ENCODE assay signal across 8 cellular contexts in the genomic region with DNA sequence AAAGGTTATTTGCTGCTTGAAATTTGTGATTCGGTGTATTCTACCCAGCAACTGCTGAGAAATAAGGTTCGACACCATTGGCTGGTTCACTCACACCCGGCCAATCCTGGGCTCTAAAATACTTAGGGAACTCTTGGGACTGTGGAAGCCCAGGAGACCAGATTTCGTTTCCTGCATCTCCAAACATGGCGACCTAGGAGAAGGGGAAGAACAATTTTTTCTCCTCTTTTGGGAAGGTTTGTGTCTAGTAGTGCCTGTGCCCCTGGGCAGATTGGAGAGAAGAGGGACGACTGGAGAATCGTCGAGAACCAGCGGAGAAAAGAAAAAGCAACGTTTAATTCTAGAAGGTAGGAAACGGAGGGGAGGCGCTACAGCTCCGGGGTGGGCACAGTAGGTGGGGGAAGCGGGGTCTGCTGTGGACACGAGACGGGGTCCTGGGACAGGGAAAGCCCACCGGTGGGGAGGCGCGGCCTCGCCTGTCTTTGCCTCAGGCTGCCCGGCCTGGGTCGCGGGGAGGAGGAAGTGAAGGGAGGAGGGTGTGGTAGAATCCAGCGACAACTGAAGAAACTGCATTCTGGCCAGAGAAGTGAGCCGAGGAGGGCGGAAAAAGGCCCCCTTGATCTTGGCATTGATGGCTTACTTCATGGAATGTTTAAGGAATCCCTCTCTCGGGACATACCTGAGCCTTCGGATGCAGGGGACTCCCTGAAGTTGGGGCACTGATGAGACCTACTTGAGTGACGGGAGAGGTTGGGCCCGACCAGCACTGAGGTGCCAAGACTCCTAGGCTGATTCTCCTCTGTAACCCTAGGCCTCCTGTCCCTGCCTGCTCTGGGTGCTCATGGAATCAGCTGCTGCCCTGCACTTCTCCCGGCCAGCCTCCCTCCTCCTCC. TPM values are rescaled to one million over a fixed set of nuclear protein-coding genes. Genes with fewer than 3 reads are reported as not detected.
DNase-seq lines count a peak whose midpoint lies in the region; ATAC-seq and TF ChIP-seq lines count a peak whose summit lies in the region.

A gene (plus strand): TSS at position 160 of the 893 bp plus-strand sequence. CDS start 682 bp downstream, at position 842.

- H3K27ac ChIP-seq in IMR-90 (ENCODE audit: insufficient read depth, low read length), result peak within 1 kb of the TSS; percentile 98

- peak within 1 kb of the TSS; percentile 86 for H4K5ac ChIP-seq in IMR-90 (ENCODE audit: low read depth, low read length)

- peak within 1 kb of the TSS; percentile 96 for H4K91ac ChIP-seq in IMR-90 (ENCODE audit: insufficient read depth, low read depth, low read length)

- peak within 1 kb of the TSS; percentile 100 for H3K56ac ChIP-seq in IMR-90 (ENCODE audit: extremely low read depth, insufficient read depth, low read length)

- no TSS peak for BruUV-seq in IMR-90 (replicated peaks; lab: Mats Ljungman, UMichigan)

- H3K4me2 ChIP-seq in IMR-90 (ENCODE audit: low read depth, low read length), result peak within 1 kb of the TSS; percentile 99

- H3K36me3 ChIP-seq in IMR-90 (ENCODE audit: control insufficient read depth, insufficient read depth, low read length) (peaks cover 28% of the 10 kb centered on the region), mucosa of descending colon (ENCODE audit: low read depth) (no peaks in the 10 kb centered on the region)

- peak within 1 kb of the TSS; percentile 100 for H3K23ac ChIP-seq in IMR-90 (ENCODE audit: low read depth, low read length)

- peaks cover 35 to 57% of the 10 kb centered on the region in 2 experiments for H3K79me1 ChIP-seq in IMR-90 (ENCODE audit: low read depth in 1 of 2, low read length in 2 of 2)

- intact Hi-C loops in IMR-90 (cut with micrococcal nuclease) (loop anchor here (5.0 kb wide), 1 partner anchor 79 kb away; a partner anchor contains a TSS), mucosa of descending colon (cut with DNase I, micrococcal nuclease) (no loop called here)

- peak within 1 kb of the TSS; percentile 92; the same call in 1 of the 2 replicates for H2AK5ac ChIP-seq in IMR-90 (ENCODE audit: low read depth, low read length)

- H2AK9ac ChIP-seq in IMR-90 (replicated peaks; ENCODE audit: low read depth, low read length, poor library complexity), result peak within 1 kb of the TSS; percentile 94

- peak within 1 kb of the TSS; percentile 74 for H2BK20ac ChIP-seq in IMR-90 (ENCODE audit: low read depth, low read length)

- in situ Hi-C loops in IMR-90 (cut with MboI; ENCODE audit: low sequenced_read_pairs), result no loop called here

- CTCF ChIA-PET in IMR-90 (lab: Yijun Ruan, JAX), result no interaction called here

- peak within 1 kb of the TSS; percentile 92 for H2BK120ac ChIP-seq in IMR-90 (ENCODE audit: low read depth, low read length)

- H3K4me1 ChIP-seq in IMR-90 (ENCODE audit: control insufficient read depth, insufficient read depth, low read length) (peaks cover 13% of the 10 kb centered on the region), mucosa of descending colon (ENCODE audit: low read depth) (peaks cover 28% of the 10 kb centered on the region)

- peak within 1 kb of the TSS; percentile 94 to 100 for H4K8ac ChIP-seq in IMR-90 (ENCODE audit: low read depth in 2 of 2, low read length in 2 of 2)

- peaks cover 34% of the 10 kb centered on the region for H3K9me1 ChIP-seq in IMR-90 (ENCODE audit: insufficient read depth, low read length)

- peak; percentile 80 for DNase-seq in DMS153 (lab: John Stamatoyannopoulos, UW)
- peak; percentile 95 for DNase-seq in IMR-90
- DNase-seq in OCI-M2 (lab: John Stamatoyannopoulos, UW; ENCODE audit: unreplicated experiment), result peak; percentile 48
- peak; percentile 58 for DNase-seq in activated T-cell treated with anti-CD3 and anti-CD28 coated beads, Interleukin-2, amount 50 U/mL, for 1 hour
- peak; percentile 79 to 87 for DNase-seq in erythroblast (lab: John Stamatoyannopoulos, UW)
- DNase-seq in mucosa of descending colon, result peak; percentile 72 to 89 (median 76)
- peak; percentile 34 to 37 for DNase-seq in stimulated activated CD8-positive, alpha-beta memory T cell treated with anti-CD3 and anti-CD28 coated beads, Interleukin-7, amount 100 ng/mL, for 1 hour (ENCODE audit: low read depth in 2 of 2)

- H2BK15ac ChIP-seq in IMR-90 (ENCODE audit: low read depth, low read length), result peak within 1 kb of the TSS; percentile 90; the same call in 1 of the 3 replicates

- WGBS in IMR-90 (ENCODE audit: extremely low coverage in 2 of 2, insufficient read length in 1 of 2), 2 experiments, result 2% methylated on average over 8 of the region's 31 CpGs; no CpG with 5 or more reads in 1 of the 2 experiments

- peaks cover 16% of the 10 kb centered on the region; the same call in 1 of the 2 replicates for H4K20me1 ChIP-seq in IMR-90 (ENCODE audit: insufficient read depth, low read length)

- peak within 1 kb of the TSS; percentile 100 for H3K14ac ChIP-seq in IMR-90 (replicated peaks; ENCODE audit: low read depth, low read length)

- POLR2A ChIA-PET in IMR-90 (lab: Charles Lee; ENCODE audit: unreplicated experiment), result no interaction called here

- TF ChIP-seq CTCF in IMR-90 (conservative IDR thresholded peaks at IDR 0.05; ENCODE audit: low read depth, low read length) (no peak), mucosa of descending colon (IDR thresholded peaks at IDR 0.05) (no peak)

- peak within 1 kb of the TSS; percentile 95 for H2AFZ ChIP-seq in IMR-90 (replicated peaks; ENCODE audit: low read length, poor library complexity)

- TF ChIP-seq POLR2A in IMR-90 (IDR thresholded peaks at IDR 0.05; ENCODE audit: low read depth, low read length) (peak; percentile 54; the same call in 1 of the 2 replicates), erythroblast (IDR thresholded peaks at IDR 0.05; ENCODE audit: low read length) (peak; percentile 28)

- peak within 1 kb of the TSS; percentile 100 for H3K9ac ChIP-seq in IMR-90 (ENCODE audit: low read depth, low read length)

- peak within 1 kb of the TSS; percentile 90 for H3K18ac ChIP-seq in IMR-90 (ENCODE audit: low read depth, low read length)

- peak; percentile 98 for ATAC-seq in GM21576 (IDR thresholded peaks at IDR 0.05; ENCODE audit: unreplicated experiment)
- peak; percentile 98 for ATAC-seq in IMR-90 (ENCODE audit: low read depth)
- peak; percentile 98 for ATAC-seq in mucosa of descending colon

- H2BK5ac ChIP-seq in IMR-90 (ENCODE audit: low read depth, low read length, poor library complexity, severe bottlenecking), result peak within 1 kb of the TSS; percentile 96

- no peaks in the 10 kb centered on the region for H3K27me3 ChIP-seq in IMR-90 (ENCODE audit: control insufficient read depth, insufficient read depth, low read length)

- dilution Hi-C loops in IMR-90 (cut with HindIII; ENCODE audit: low sequenced_read_pairs, unreplicated experiment), result no loop called here

- H3K9me3 ChIP-seq in IMR-90 (ENCODE audit: control insufficient read depth, insufficient read depth, low read length) (no peaks in the 10 kb centered on the region), mucosa of descending colon (no peaks in the 10 kb centered on the region)

- TF ChIP-seq RAD21 in IMR-90 (IDR thresholded peaks at IDR 0.05; ENCODE audit: low read length), result no peak

- H3K4ac ChIP-seq in IMR-90 (ENCODE audit: low read depth, low read length), result peak within 1 kb of the TSS; percentile 99

- peak within 1 kb of the TSS; percentile 75 for H3K4me3 ChIP-seq in IMR-90 (ENCODE audit: insufficient read depth, low read depth, low read length)
- peak within 1 kb of the TSS; percentile 84 for H3K4me3 ChIP-seq in mucosa of descending colon

TF ChIP-seq in IMR-90, 13 proteins besides CTCF, POLR2A, EP300 and RAD21:
- TF ChIP-seq RFX5 (IDR thresholded peaks at IDR 0.05; ENCODE audit: low read depth, low read length) (peak; percentile 99), BHLHE40 (IDR thresholded peaks at IDR 0.05; ENCODE audit: low read depth, low read length) (peak; percentile 23; the same call in 1 of the 2 replicates), MXI1 (IDR thresholded peaks at IDR 0.05; ENCODE audit: borderline replicate concordance, low read depth, low read length) (no peak), MAZ (IDR thresholded peaks at IDR 0.05; ENCODE audit: borderline replicate concordance, low read depth, low read length) (peak; percentile 38; the same call in 1 of the 2 replicates)

RNA-seq across cellular contexts. Expression of the gene that starts here (rescaled TPM):
- total RNA-seq in IMR-90 (2012; rRNA removed) (11.4 and 13.6 TPM in 2 replicates), mucosa of descending colon (10 to 100 TPM; 26.1 to 37.7 (median 29.1) TPM)
- polyA plus RNA-seq in IMR-90 (2012; rRNA removed), result 37.9 and 40.2 TPM in 2 replicates
- polyA plus RNA-seq in IMR-90 (2012; cell fraction: cytosol; rRNA removed), result 18.8 and 24.5 TPM in 2 replicates
- 44.0 and 69.0 TPM in 2 replicates for polyA plus RNA-seq in IMR-90 (2012; cell fraction: nucleus; rRNA removed; ENCODE audit: low replicate concordance)

Comparison
In these comparisons a context has a peak if more than half of its experiments do, and no peak if none do; other contexts are left out.
1. Peak in every context shown above with its lines: DNase-seq, ATAC-seq, H3K4me3 ChIP-seq and H3K27ac ChIP-seq.
2. DNase-seq: peak in every context shown above with its lines; median percentile 95 in IMR-90; 83 in erythroblast; 80 in DMS153; 76 in mucosa of descending colon; 58 in activated T-cell treated with anti-CD3 and anti-CD28 coated beads, Interleukin-2, amount 50 U/mL, for 1 hour; 48 in OCI-M2; 36 in stimulated activated CD8-positive, alpha-beta memory T cell treated with anti-CD3 and anti-CD28 coated beads, Interleukin-7, amount 100 ng/mL, for 1 hour.